7 cellular contexts compared by ENCODE assay signal in the genomic region with DNA sequence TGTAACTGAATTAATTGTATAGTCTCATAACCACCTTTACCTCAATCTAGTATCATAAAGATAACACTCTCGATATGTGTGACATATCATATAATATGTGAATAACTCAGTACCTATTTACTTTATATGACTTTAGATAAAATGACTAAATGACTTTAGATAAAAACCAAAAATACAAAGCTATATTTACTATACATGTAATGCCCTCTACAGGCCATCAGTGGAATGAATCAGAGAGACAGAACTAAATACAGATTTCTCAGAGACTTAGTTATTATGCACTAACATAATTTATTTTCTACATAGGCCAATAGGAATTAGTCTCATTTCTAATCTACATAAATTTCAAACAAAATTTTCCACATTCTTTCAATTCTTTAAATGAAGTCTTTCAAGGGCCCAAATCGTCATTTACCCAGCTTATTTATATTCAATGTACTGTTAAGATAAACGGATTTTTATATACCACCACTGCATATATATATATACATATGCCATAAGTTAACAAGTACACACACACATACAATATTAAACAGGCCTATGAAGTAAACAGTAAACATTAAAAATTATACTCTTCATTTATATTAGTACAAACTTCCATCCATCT.
A peak's percentile ranks its signal among the peaks of the same experiment; 100 is the strongest.
DNase-seq lines count a peak whose midpoint lies in the region; ATAC-seq and TF ChIP-seq lines count a peak whose summit lies in the region.

No MANE protein-coding gene starts in this region.

- no peak overlapping the region for H3K27ac ChIP-seq in psoas muscle

- H3K4me3 ChIP-seq in choroid plexus epithelial cell (ENCODE audit: low read depth, low read length) (no peak overlapping the region), psoas muscle (no peak overlapping the region)

- DNase-seq in M059J (ENCODE audit: low read depth), result peak; percentile 8
- DNase-seq in choroid plexus epithelial cell (ENCODE audit: low read depth), result peak; percentile 60
- no peak for DNase-seq in psoas muscle
- DNase-seq in OCI-M2 (lab: John Stamatoyannopoulos, UW; ENCODE audit: unreplicated experiment), result no peak
- DNase-seq in hypothalamus (lab: John Stamatoyannopoulos, UW), result no peak
- no peak for DNase-seq in ecto neural progenitor cell (ENCODE audit: low spot score)

- no peaks in the 10 kb centered on the region for H3K9me3 ChIP-seq in psoas muscle

- intact Hi-C loops in psoas muscle (cut with DNase I), result no loop called here

- H3K4me1 ChIP-seq in psoas muscle, result no peaks in the 10 kb centered on the region

- no peaks in the 10 kb centered on the region for H3K36me3 ChIP-seq in psoas muscle (ENCODE audit: insufficient read depth in 1 of 2, low read depth in 1 of 2)

- WGBS in psoas muscle, 3 donors, result 89% methylated on average over 3 of the region's 3 CpGs

- no peak for ATAC-seq in psoas muscle

- H3K27me3 ChIP-seq in psoas muscle (ENCODE audit: insufficient read depth in 3 of 3, low read length in 2 of 3), result no peaks in the 10 kb centered on the region

- TF ChIP-seq CTCF in GM12872 (IDR thresholded peaks at IDR 0.05; ENCODE audit: insufficient read depth, low read depth, low read length) (peak; percentile 49; the same call in 2 of the 3 replicates), choroid plexus epithelial cell (conservative IDR thresholded peaks at IDR 0.05; ENCODE audit: low read depth, low read length) (peak; percentile 67), psoas muscle (IDR thresholded peaks at IDR 0.05) (peak; percentile 57)

Comparison
In these comparisons a context has a peak if more than half of its experiments do, and no peak if none do; other contexts are left out.
1. DNase-seq: peak in M059J (single experiment) and choroid plexus epithelial cell (single experiment); none in psoas muscle (0 of 2), OCI-M2 (single experiment), hypothalamus (0 of 51) and ecto neural progenitor cell (single experiment).
2. Peak in every context shown above with its lines, with median percentiles within 50 percentile points of each other: CTCF ChIP-seq.